ENCODE assay signal across 15 cellular contexts in the genomic region with DNA sequence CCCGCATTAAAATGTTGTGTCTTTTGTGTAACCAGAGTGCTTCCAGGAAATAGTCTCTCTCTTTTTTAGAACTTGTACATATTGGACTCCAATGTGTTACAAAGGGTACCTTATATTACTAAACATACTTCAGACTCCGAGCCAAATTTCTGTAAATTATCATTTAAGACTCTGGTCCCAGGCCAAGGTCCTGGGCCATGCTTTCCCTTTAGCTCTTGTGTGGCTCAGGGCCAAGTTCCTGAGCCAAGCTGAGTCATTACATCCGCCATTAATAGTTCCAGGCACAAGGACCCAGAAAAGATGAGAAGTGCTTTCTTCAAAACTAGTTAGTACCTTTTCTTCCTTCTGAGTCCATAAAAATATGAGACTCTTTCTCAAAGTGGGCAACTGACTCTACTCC. TPM values are rescaled to one million over a fixed set of nuclear protein-coding genes. Genes with fewer than 3 reads are reported as not detected.
"Had no signal": no experiment of that assay in that cellular context is flagged by ENCODE, and none has a peak within 500 bp of the region (broad histone marks: within the 10 kb centered on the region; RNA-seq: fewer than 3 reads in every experiment).

No MANE protein-coding gene starts in this region.

RNA-seq across cellular contexts. Expression of a gene that starts 4.6 kb away (rescaled TPM):
- total RNA-seq: stomach, subcutaneous adipose tissue, suprapubic skin, temporal lobe, thoracic aorta, thyroid gland, tibial nerve, transverse colon, upper lobe of left lung, upper lobe of right lung, ureter, urinary bladder, uterus, vagina had no signal
- polyA plus RNA-seq: stomach, thymus, urinary bladder had no signal
